8 cellular contexts compared by ENCODE assay signal in the genomic region with DNA sequence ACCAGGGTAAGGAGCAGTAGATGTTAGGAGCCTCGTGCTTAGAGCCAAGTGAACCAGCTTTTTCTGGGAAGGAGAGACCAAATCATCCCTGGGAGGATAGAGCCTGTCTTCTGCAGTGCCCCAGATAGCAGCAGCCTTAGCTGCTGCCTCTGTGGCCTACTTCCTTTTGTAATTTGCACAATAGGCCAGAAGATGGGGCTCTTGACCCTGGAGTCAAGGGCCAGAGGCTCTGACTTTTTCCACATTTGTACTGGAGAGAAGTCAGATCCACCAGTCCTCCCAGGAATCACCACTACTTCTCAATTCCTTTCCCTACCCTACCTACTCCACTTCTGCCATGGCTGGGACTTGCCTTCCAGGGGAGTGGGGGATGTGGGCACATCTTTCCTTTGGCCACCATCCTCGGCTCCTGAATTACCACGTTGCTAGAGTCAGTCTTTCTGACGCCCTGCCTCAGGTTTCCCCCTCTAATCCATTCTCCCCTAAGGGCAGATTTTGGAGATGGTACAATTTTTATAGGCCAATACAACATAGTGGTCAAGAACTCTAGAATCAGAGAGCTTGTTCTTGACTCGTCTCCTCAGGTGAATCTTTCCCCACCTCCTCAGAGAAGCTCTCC. TPM values are rescaled to one million over a fixed set of nuclear protein-coding genes. Genes with fewer than 3 reads are reported as not detected.
DNase-seq lines count a peak whose midpoint lies in the region; ATAC-seq and TF ChIP-seq lines count a peak whose summit lies in the region.

No MANE protein-coding gene starts in this region.

- H3K36me3 ChIP-seq in ovary = no peaks in the 10 kb centered on the region

- H3K4me1 Mint-ChIP-seq in activated T-cell treated with anti-CD3 and anti-CD28 coated beads, Interleukin-2, amount 50 U/mL, for 4 hours (ENCODE audit: low read depth) = peaks cover 6% of the 10 kb centered on the region

- H3K4me3 ChIP-seq in fibroblast of villous mesenchyme (ENCODE audit: low read depth, low read length) = no peak overlapping the region
- no peak overlapping the region for H3K4me3 ChIP-seq in ovary

- DNase-seq in D341Med (ENCODE audit: low spot score) = peak; percentile 77
- DNase-seq in HS-5 (ENCODE audit: low read depth) = peak; percentile 33
- peak; percentile 41 for DNase-seq in NCI-H82 treated with DMSO at 0.1 percent for 48 hours (lab: John Stamatoyannopoulos, UW; ENCODE audit: unreplicated experiment)
- peak; percentile 27 for DNase-seq in activated T-cell treated with anti-CD3 and anti-CD28 coated beads, Interleukin-2, amount 50 U/mL, for 4 hours
- peak; percentile 72 for DNase-seq in fibroblast of villous mesenchyme (ENCODE audit: low read depth)
- peak; percentile 43 to 62 (median 57) for DNase-seq in ovary

- ATAC-seq in activated T-cell treated with anti-CD3 and anti-CD28 coated beads, Interleukin-2, amount 50 U/mL, for 4 hours = no peak
- ATAC-seq in HG03025 (IDR thresholded peaks at IDR 0.05; ENCODE audit: low FRiP score, unreplicated experiment) (no peak), HG02623 (IDR thresholded peaks at IDR 0.05; ENCODE audit: unreplicated experiment) (no peak)

- H3K9me3 Mint-ChIP-seq in activated T-cell treated with anti-CD3 and anti-CD28 coated beads, Interleukin-2, amount 50 U/mL, for 4 hours = no peaks in the 10 kb centered on the region

- no peaks in the 10 kb centered on the region for H3K4me1 ChIP-seq in ovary (ENCODE audit: insufficient read depth)

- H3K36me3 Mint-ChIP-seq in activated T-cell treated with anti-CD3 and anti-CD28 coated beads, Interleukin-2, amount 50 U/mL, for 4 hours (ENCODE audit: insufficient read depth) = no peaks in the 10 kb centered on the region

- TF ChIP-seq CTCF in fibroblast of villous mesenchyme (IDR thresholded peaks at IDR 0.05; ENCODE audit: insufficient read depth, low read depth, low read length) (peak; percentile 71), ovary (IDR thresholded peaks at IDR 0.05) (peak in 2 of 3 donors; percentile 44 to 56)

- H3K9me3 ChIP-seq in ovary = no peaks in the 10 kb centered on the region

- H3K4me3 Mint-ChIP-seq in activated T-cell treated with anti-CD3 and anti-CD28 coated beads, Interleukin-2, amount 50 U/mL, for 4 hours = no peak overlapping the region

- TF ChIP-seq EP300 in ovary (IDR thresholded peaks at IDR 0.05) = no peak

- 50 to 63% (median 56%) methylated on average over 5 of the region's 5 CpGs for WGBS in ovary, 3 donors

- H3K27ac ChIP-seq in ovary = no peak overlapping the region

- H3K27me3 ChIP-seq in ovary = no peaks in the 10 kb centered on the region

- no peaks in the 10 kb centered on the region for H3K27me3 Mint-ChIP-seq in activated T-cell treated with anti-CD3 and anti-CD28 coated beads, Interleukin-2, amount 50 U/mL, for 4 hours (ENCODE audit: low read depth)

- intact Hi-C loops in ovary (cut with DNase I) = loop anchor here in 3 of 4 donors (2.0 to 5.0 kb wide), 3 partner anchors 109 to 111 kb away; no protein-coding TSS in a partner anchor

- no peak for TF ChIP-seq POLR2A in ovary (IDR thresholded peaks at IDR 0.05)

RNA-seq across cellular contexts. Expression of gene SLC4A8, which starts 3.3 kb away (rescaled TPM):
- 1 to 10 TPM in 2 of 3 donors, under 1 TPM in 1; 0.82 to 2.9 (median 1.1) TPM for total RNA-seq in activated T-cell treated with anti-CD3 and anti-CD28 coated beads, Interleukin-2, amount 50 U/mL, for 4 hours
- total RNA-seq in fibroblast of villous mesenchyme (6.9 and 9.0 TPM in 2 replicates), ovary (10 to 100 TPM in 4 of 7 donors, 1 to 10 TPM in 3; 4.7 to 18.5 (median 10.6) TPM)
- 1 to 10 TPM; 1.5 to 4.7 TPM for polyA plus RNA-seq in ovary

RNA-seq across cellular contexts. Expression of gene GALNT6, which starts 30.2 kb away (rescaled TPM):
- total RNA-seq in activated T-cell treated with anti-CD3 and anti-CD28 coated beads, Interleukin-2, amount 50 U/mL, for 4 hours = 10 to 100 TPM; 10.8 to 16.9 (median 11.9) TPM
- 32.2 and 66.9 TPM in 2 replicates for total RNA-seq in fibroblast of villous mesenchyme
- 10 to 100 TPM in 2 of 7 donors, 1 to 10 TPM in 4, under 1 TPM in 1; 0.56 to 14.5 (median 4.0) TPM for total RNA-seq in ovary
- polyA plus RNA-seq in ovary = 1 to 10 TPM in 1 of 2 donors, under 1 TPM in 1; 0.51 to 2.7 TPM

Comparison
In these comparisons a context has a peak if more than half of its experiments do, and no peak if none do; other contexts are left out.
1. DNase-seq: peak in every context shown above with its lines; median percentile 77 in D341Med; 72 in fibroblast of villous mesenchyme; 57 in ovary; 41 in NCI-H82 treated with DMSO at 0.1 percent for 48 hours; 33 in HS-5; 27 in activated T-cell treated with anti-CD3 and anti-CD28 coated beads, Interleukin-2, amount 50 U/mL, for 4 hours.